Comparison of ENCODE assay signal across 8 cellular contexts in genomic region chrX:119887721-119888425, GRCh38. TPM values are rescaled to one million over a fixed set of nuclear protein-coding genes. Genes with fewer than 3 reads are reported as not detected.
DNase-seq lines count a peak whose midpoint lies in the region; ATAC-seq and TF ChIP-seq lines count a peak whose summit lies in the region.

No MANE protein-coding gene starts in this region.

- peak; percentile 86 for ATAC-seq in IMR-90 (ENCODE audit: low read depth)
- peak; percentile 91 for ATAC-seq in activated naive CD8-positive, alpha-beta T cell treated with anti-CD3 and anti-CD28 coated beads, Interleukin-2, amount 50 U/mL, for 24 hours

- no peak overlapping the region for H3K56ac ChIP-seq in IMR-90 (ENCODE audit: extremely low read depth, insufficient read depth, low read length)

- H3K9me1 ChIP-seq in IMR-90 (ENCODE audit: insufficient read depth, low read length): no peaks in the 10 kb centered on the region

- intact Hi-C loops in IMR-90 (cut with micrococcal nuclease) (loop anchor here (10.0 kb wide), 1 partner anchor 373 kb away; no protein-coding TSS in a partner anchor), left ventricle myocardium inferior (cut with micrococcal nuclease) (no loop called here)

- H3K79me2 ChIP-seq in SU-DHL-6 (ENCODE audit: insufficient read depth, low read length): no peaks in the 10 kb centered on the region

- POLR2A ChIA-PET in IMR-90 (lab: Charles Lee; ENCODE audit: unreplicated experiment): no interaction called here

- H2AFZ ChIP-seq in IMR-90 (replicated peaks; ENCODE audit: low read length, poor library complexity) (peak overlapping the region; percentile 89), SU-DHL-6 (ENCODE audit: low read depth, low read length, severe bottlenecking) (no peak overlapping the region)

- no peaks in the 10 kb centered on the region for H3K9me2 ChIP-seq in SU-DHL-6 (replicated peaks; ENCODE audit: insufficient read depth, low read length)

- no peak overlapping the region for H3K18ac ChIP-seq in IMR-90 (ENCODE audit: low read depth, low read length)

- in situ Hi-C loops in IMR-90 (cut with MboI; ENCODE audit: low sequenced_read_pairs): no loop called here

- H4K8ac ChIP-seq in IMR-90 (ENCODE audit: low read depth in 2 of 2, low read length in 2 of 2): no peak overlapping the region; a peak in 1 of 4 replicates

- H2BK15ac ChIP-seq in IMR-90 (ENCODE audit: low read depth, low read length): no peak overlapping the region

- H3K9me3 ChIP-seq in IMR-90 (ENCODE audit: control insufficient read depth, insufficient read depth, low read length): no peaks in the 10 kb centered on the region
- H3K9me3 ChIP-seq in SU-DHL-6 (ENCODE audit: insufficient read depth, low read length): no peaks in the 10 kb centered on the region
- no peaks in the 10 kb centered on the region for H3K9me3 ChIP-seq in left ventricle myocardium inferior (replicated peaks)

- H3K4me3 Mint-ChIP-seq in activated naive CD8-positive, alpha-beta T cell treated with anti-CD3 and anti-CD28 coated beads, Interleukin-2, amount 50 U/mL, for 24 hours: peak overlapping the region; percentile 17

- DNase-seq in AG10803 (ENCODE audit: low read depth): peak; percentile 39
- peak; percentile 52 for DNase-seq in GM19238 (ENCODE audit: insufficient read length, low spot score)
- peak; percentile 30 for DNase-seq in IMR-90
- DNase-seq in activated naive CD8-positive, alpha-beta T cell treated with anti-CD3 and anti-CD28 coated beads, Interleukin-2, amount 50 U/mL, for 24 hours: peak; percentile 63
- DNase-seq in left ventricle myocardium inferior: peak; percentile 62
- DNase-seq in retinal pigment epithelial cell (ENCODE audit: low read depth): no peak
- no peak for DNase-seq in COR-L47 (lab: John Stamatoyannopoulos, UW)

- dilution Hi-C loops in IMR-90 (cut with HindIII; ENCODE audit: low sequenced_read_pairs, unreplicated experiment): no loop called here

- no peak for TF ChIP-seq RAD21 in IMR-90 (IDR thresholded peaks at IDR 0.05; ENCODE audit: low read length)

- H3K9ac ChIP-seq in IMR-90 (ENCODE audit: low read depth, low read length) (no peak overlapping the region), SU-DHL-6 (ENCODE audit: low read length) (no peak overlapping the region)

- TF ChIP-seq CTCF in AG10803 (conservative IDR thresholded peaks at IDR 0.05; ENCODE audit: low read length) (peak; percentile 55), IMR-90 (conservative IDR thresholded peaks at IDR 0.05; ENCODE audit: low read depth, low read length) (peak; percentile 46), SU-DHL-6 (IDR thresholded peaks at IDR 0.05; ENCODE audit: insufficient read depth, low read length, poor library complexity, severe bottlenecking) (peak; percentile 38), left ventricle myocardium inferior (IDR thresholded peaks at IDR 0.05; ENCODE audit: borderline replicate concordance) (peak; percentile 59), retinal pigment epithelial cell (conservative IDR thresholded peaks at IDR 0.05; ENCODE audit: low read depth, low read length) (peak; percentile 68)

- no peak overlapping the region for H2AK5ac ChIP-seq in IMR-90 (ENCODE audit: low read depth, low read length)

- H3K4me2 ChIP-seq in IMR-90 (ENCODE audit: low read depth, low read length) (peak overlapping the region; percentile 62), SU-DHL-6 (ENCODE audit: low read depth, low read length, poor library complexity, severe bottlenecking) (peak overlapping the region; percentile 17)

- no peak overlapping the region for H2AK9ac ChIP-seq in IMR-90 (replicated peaks; ENCODE audit: low read depth, low read length, poor library complexity)

- no peak overlapping the region for H4K5ac ChIP-seq in IMR-90 (ENCODE audit: low read depth, low read length)

- no TSS peak for BruUV-seq in IMR-90 (replicated peaks; lab: Mats Ljungman, UMichigan)

- H3K36me3 ChIP-seq in IMR-90 (ENCODE audit: control insufficient read depth, insufficient read depth, low read length): no peaks in the 10 kb centered on the region
- no peaks in the 10 kb centered on the region for H3K36me3 ChIP-seq in SU-DHL-6 (ENCODE audit: low read length)
- H3K36me3 ChIP-seq in left ventricle myocardium inferior: no peaks in the 10 kb centered on the region

- 52% methylated on average over 13 of the region's 40 CpGs; no CpG with 5 or more reads in 1 of the 2 experiments for WGBS in IMR-90 (ENCODE audit: extremely low coverage in 2 of 2, insufficient read length in 1 of 2), 2 experiments

- H3K27me3 Mint-ChIP-seq in activated naive CD8-positive, alpha-beta T cell treated with anti-CD3 and anti-CD28 coated beads, Interleukin-2, amount 50 U/mL, for 24 hours: peaks cover 1% of the 10 kb centered on the region

- H2BK5ac ChIP-seq in IMR-90 (ENCODE audit: low read depth, low read length, poor library complexity, severe bottlenecking): no peak overlapping the region

- H3K4me1 Mint-ChIP-seq in activated naive CD8-positive, alpha-beta T cell treated with anti-CD3 and anti-CD28 coated beads, Interleukin-2, amount 50 U/mL, for 24 hours: peaks cover 5% of the 10 kb centered on the region

- H4K20me1 ChIP-seq in IMR-90 (ENCODE audit: insufficient read depth, low read length): no peaks in the 10 kb centered on the region
- H4K20me1 ChIP-seq in SU-DHL-6 (ENCODE audit: low read depth, low read length): no peaks in the 10 kb centered on the region

- H3K9me3 Mint-ChIP-seq in activated naive CD8-positive, alpha-beta T cell treated with anti-CD3 and anti-CD28 coated beads, Interleukin-2, amount 50 U/mL, for 24 hours: no peaks in the 10 kb centered on the region

- H3K23ac ChIP-seq in IMR-90 (ENCODE audit: low read depth, low read length): no peak overlapping the region

- no peak overlapping the region for H3K14ac ChIP-seq in IMR-90 (replicated peaks; ENCODE audit: low read depth, low read length)

- no peaks in the 10 kb centered on the region for H3F3A ChIP-seq in SU-DHL-6 (ENCODE audit: insufficient read depth)

- H3K36me3 Mint-ChIP-seq in activated naive CD8-positive, alpha-beta T cell treated with anti-CD3 and anti-CD28 coated beads, Interleukin-2, amount 50 U/mL, for 24 hours (ENCODE audit: low read depth): no peaks in the 10 kb centered on the region

- CTCF ChIA-PET in IMR-90 (lab: Yijun Ruan, JAX): interaction anchor here (0.6 to 1.2 kb wide), 7 partner anchors 7 to 33 kb away, joined by 3 to 5 read pairs (median 4); partner anchors contain the start of genes NDUFA1 and RNF113A

- no peak overlapping the region for H4K91ac ChIP-seq in IMR-90 (ENCODE audit: insufficient read depth, low read depth, low read length)

- no peaks in the 10 kb centered on the region for H3K79me1 ChIP-seq in IMR-90 (ENCODE audit: low read depth in 1 of 2, low read length in 2 of 2)

- no peak overlapping the region for H2BK20ac ChIP-seq in IMR-90 (ENCODE audit: low read depth, low read length)

- H3K27ac ChIP-seq in IMR-90 (ENCODE audit: insufficient read depth, low read length) (no peak overlapping the region), SU-DHL-6 (ENCODE audit: low read depth, low read length) (no peak overlapping the region), left ventricle myocardium inferior (replicated peaks) (no peak overlapping the region)

- H3K4me3 ChIP-seq in AG10803 (ENCODE audit: low read length) (peak overlapping the region; percentile 41), IMR-90 (ENCODE audit: insufficient read depth, low read depth, low read length) (peak overlapping the region; percentile 31), SU-DHL-6 (ENCODE audit: insufficient read depth, low read length, poor library complexity, severe bottlenecking) (no peak overlapping the region), left ventricle myocardium inferior (peak overlapping the region; percentile 56), retinal pigment epithelial cell (ENCODE audit: low read length) (peak overlapping the region; percentile 39)

- H3K27me3 ChIP-seq in IMR-90 (ENCODE audit: control insufficient read depth, insufficient read depth, low read length) (no peaks in the 10 kb centered on the region), SU-DHL-6 (ENCODE audit: low read length) (no peaks in the 10 kb centered on the region), left ventricle myocardium inferior (ENCODE audit: low read depth) (no peaks in the 10 kb centered on the region)

- H3K4me1 ChIP-seq in IMR-90 (ENCODE audit: control insufficient read depth, insufficient read depth, low read length) (no peaks in the 10 kb centered on the region), left ventricle myocardium inferior (peaks cover 2% of the 10 kb centered on the region)

- TF ChIP-seq POLR2A in IMR-90 (IDR thresholded peaks at IDR 0.05; ENCODE audit: low read depth, low read length): no peak

- no peak overlapping the region for H3K4ac ChIP-seq in IMR-90 (ENCODE audit: low read depth, low read length)

- no peak overlapping the region for H3K27ac Mint-ChIP-seq in activated naive CD8-positive, alpha-beta T cell treated with anti-CD3 and anti-CD28 coated beads, Interleukin-2, amount 50 U/mL, for 24 hours

- no peak overlapping the region for H2BK120ac ChIP-seq in IMR-90 (ENCODE audit: low read depth, low read length)

TF ChIP-seq in IMR-90, 13 proteins besides CTCF, POLR2A, EP300 and RAD21 (continues in another document):
- no peak for TF ChIP-seq SMC3 (IDR thresholded peaks at IDR 0.05; ENCODE audit: low read depth, low read length)

RNA-seq across cellular contexts. Expression of gene AKAP14, which starts 7.8 kb away (rescaled TPM):
- total RNA-seq in IMR-90 (2012; rRNA removed) (not detected in 2 replicates), left ventricle myocardium inferior (not detected)
- polyA plus RNA-seq in IMR-90 (2012; rRNA removed): not detected in 2 replicates
- polyA plus RNA-seq in IMR-90 (2012; cell fraction: cytosol; rRNA removed): not detected in 2 replicates
- polyA plus RNA-seq in IMR-90 (2012; cell fraction: nucleus; rRNA removed; ENCODE audit: low replicate concordance): not detected in 2 replicates

RNA-seq across cellular contexts. Expression of gene NDUFA1, which starts 16.2 kb away (rescaled TPM):
- total RNA-seq in IMR-90 (2012; rRNA removed) (12.5 and 47.5 TPM in 2 replicates), left ventricle myocardium inferior (584 TPM)
- 90.1 and 104 TPM in 2 replicates for polyA plus RNA-seq in IMR-90 (2012; rRNA removed)
- 9.7 and 28.6 TPM in 2 replicates for polyA plus RNA-seq in IMR-90 (2012; cell fraction: cytosol; rRNA removed)
- polyA plus RNA-seq in IMR-90 (2012; cell fraction: nucleus; rRNA removed; ENCODE audit: low replicate concordance): 1.9 and 15.3 TPM in 2 replicates

RNA-seq across cellular contexts. Expression of gene RNF113A, which starts 16.3 kb away (rescaled TPM):
- 16.5 and 20.6 TPM in 2 replicates for total RNA-seq in IMR-90 (2012; rRNA removed)
- polyA plus RNA-seq in IMR-90 (2012; rRNA removed): 15.9 and 17.0 TPM in 2 replicates
- 10.5 and 11.2 TPM in 2 replicates for polyA plus RNA-seq in IMR-90 (2012; cell fraction: cytosol; rRNA removed)
- polyA plus RNA-seq in IMR-90 (2012; cell fraction: nucleus; rRNA removed; ENCODE audit: low replicate concordance): 4.4 and 6.8 TPM in 2 replicates
- total RNA-seq in left ventricle myocardium inferior: 9.3 TPM

RNA-seq across cellular contexts. Expression of gene UPF3B, which starts 35.1 kb away (rescaled TPM):
- total RNA-seq in IMR-90 (2012; rRNA removed) (0.54 and 1.4 TPM in 2 replicates), left ventricle myocardium inferior (3.5 TPM)
- 6.0 and 6.4 TPM in 2 replicates for polyA plus RNA-seq in IMR-90 (2012; rRNA removed)
- 0.88 and 1.1 TPM in 2 replicates for polyA plus RNA-seq in IMR-90 (2012; cell fraction: cytosol; rRNA removed)
- 0.84 and 4.6 TPM in 2 replicates for polyA plus RNA-seq in IMR-90 (2012; cell fraction: nucleus; rRNA removed; ENCODE audit: low replicate concordance)

RNA-seq across cellular contexts. Expression of gene NKAP, which starts 55.7 kb away (rescaled TPM):
- total RNA-seq in IMR-90 (2012; rRNA removed) (1.3 and 2.5 TPM in 2 replicates), left ventricle myocardium inferior (5.0 TPM)
- 2.7 TPM in 2 replicates for polyA plus RNA-seq in IMR-90 (2012; rRNA removed)
- polyA plus RNA-seq in IMR-90 (2012; cell fraction: cytosol; rRNA removed): 1.6 and 1.9 TPM in 2 replicates
- polyA plus RNA-seq in IMR-90 (2012; cell fraction: nucleus; rRNA removed; ENCODE audit: low replicate concordance): 1.0 and 1.1 TPM in 2 replicates

Comparison
In these comparisons a context has a peak if more than half of its experiments do, and no peak if none do; other contexts are left out.
1. DNase-seq: peak in AG10803 (single experiment), GM19238 (single experiment), IMR-90 (single experiment), activated naive CD8-positive, alpha-beta T cell treated with anti-CD3 and anti-CD28 coated beads, Interleukin-2, amount 50 U/mL, for 24 hours (single experiment) and left ventricle myocardium inferior (single experiment); none in retinal pigment epithelial cell (single experiment) and COR-L47 (single experiment).
2. RNA of gene NDUFA1, which starts 16.2 kb away (total RNA-seq): 584 TPM in left ventricle myocardium inferior (single experiment); 12.5 to 47.5 TPM in IMR-90; every median in the first group is over 10 times any median in the second.
3. Peak in every context shown above with its lines, with median percentiles within 50 percentile points of each other: CTCF ChIP-seq.